ENCODE assay signal across 15 cellular contexts in the genomic region with DNA sequence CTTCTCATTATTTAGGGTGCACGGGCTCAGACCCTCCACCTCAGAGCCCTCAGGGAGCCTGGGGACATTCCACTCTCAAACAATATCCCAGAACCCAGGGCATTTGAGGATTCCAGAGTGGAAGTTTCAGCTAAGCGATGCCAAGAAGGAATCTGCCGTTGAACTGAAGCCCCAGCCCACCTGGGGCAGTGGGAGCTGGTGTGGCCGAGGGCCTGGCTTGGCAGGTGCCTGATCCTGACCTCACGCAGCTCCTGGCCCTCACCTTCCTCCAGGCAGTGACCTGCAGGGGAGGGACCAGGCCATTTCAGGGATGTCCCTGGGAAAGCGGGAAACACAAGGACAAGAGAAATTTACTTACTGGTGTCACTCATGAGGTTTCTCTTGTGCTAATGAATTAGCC. TPM values are rescaled to one million over a fixed set of nuclear protein-coding genes. Genes with fewer than 3 reads are reported as not detected.
A peak's percentile ranks its signal among the peaks of the same experiment; 100 is the strongest.
DNase-seq lines count a peak whose midpoint lies in the region; ATAC-seq and TF ChIP-seq lines count a peak whose summit lies in the region.
"Had no signal": no experiment of that assay in that cellular context is flagged by ENCODE, and none has a peak within 500 bp of the region (broad histone marks: within the 10 kb centered on the region; RNA-seq: fewer than 3 reads in every experiment).

No MANE protein-coding gene starts in this region.

- TF ChIP-seq POLR2A in sigmoid colon (IDR thresholded peaks at IDR 0.05): no peak

- H3K27ac ChIP-seq in RWPE2 (ENCODE audit: poor library complexity, severe bottlenecking) (no peak overlapping the region), sigmoid colon (no peak overlapping the region), aorta (ENCODE audit: low read depth in 1 of 2, low read length in 2 of 2) (no peak overlapping the region)
- H3K27ac ChIP-seq: A549, BLaER1 had no signal

- intact Hi-C loops in sigmoid colon (cut with DNase I) (no loop called here), aorta (cut with DNase I) (no loop called here)

- 80 to 91% methylated on average over 6 of the region's 6 CpGs for WGBS in sigmoid colon, 2 donors
- 94 to 95% methylated on average over 6 of the region's 6 CpGs for WGBS in aorta, 2 donors

- H3K9me3 ChIP-seq in RWPE2 (ENCODE audit: severe bottlenecking): no peaks in the 10 kb centered on the region
- H3K9me3 ChIP-seq in sigmoid colon: no peaks in the 10 kb centered on the region
- H3K9me3 ChIP-seq in aorta (ENCODE audit: control insufficient read depth, low read length): no peaks in the 10 kb centered on the region
- H3K9me3 ChIP-seq: A549, BLaER1 had no signal

- TF ChIP-seq EP300 in sigmoid colon (IDR thresholded peaks at IDR 0.05): no peak

- no peak overlapping the region for H3K4me3 ChIP-seq in RWPE2 (ENCODE audit: severe bottlenecking)
- H3K4me3 ChIP-seq in sigmoid colon: no peak overlapping the region
- H3K4me3 ChIP-seq in aorta (ENCODE audit: low read length in 2 of 2): no peak overlapping the region
- H3K4me3 ChIP-seq: A549, BLaER1 had no signal

- ATAC-seq in RWPE2 (ENCODE audit: low read depth) (no peak), aorta (ENCODE audit: low FRiP score) (no peak), GM19397 (IDR thresholded peaks at IDR 0.05; ENCODE audit: unreplicated experiment) (no peak)
- ATAC-seq: A549 had no signal

- DNase-seq in RWPE2 (ENCODE audit: low spot score) (peak; percentile 31), islet precursor cell (peak; percentile 29), sigmoid colon (peak; percentile 40), aorta (peak; percentile 17 to 26), AG08395 (ENCODE audit: low spot score) (no peak), NCI-H1694 (lab: John Stamatoyannopoulos, UW) (no peak)
- DNase-seq: AML-193; Calu3; CD4-positive, CD25-positive, alpha-beta regulatory T cell; DMS 273 treated with DMSO at 0.1 percent for 48 hours; GOT3; H9 had no signal

- H3K4me1 ChIP-seq in RWPE2 (ENCODE audit: insufficient read depth, poor library complexity, severe bottlenecking) (no peaks in the 10 kb centered on the region), sigmoid colon (peaks cover 0 to 20% (median 16%) of the 10 kb centered on the region in 4 donors), aorta (ENCODE audit: control insufficient read depth in 1 of 2, insufficient read depth in 2 of 2, low read length in 2 of 2) (no peaks in the 10 kb centered on the region)
- H3K4me1 ChIP-seq: A549 had no signal

- TF ChIP-seq CTCF in RWPE2 (IDR thresholded peaks at IDR 0.05; ENCODE audit: poor library complexity, severe bottlenecking) (no peak), sigmoid colon (IDR thresholded peaks at IDR 0.05) (no peak)

- no peaks in the 10 kb centered on the region for H3K27me3 ChIP-seq in RWPE2 (ENCODE audit: insufficient read depth, poor library complexity, severe bottlenecking)
- no peaks in the 10 kb centered on the region for H3K27me3 ChIP-seq in sigmoid colon
- H3K27me3 ChIP-seq in aorta (ENCODE audit: control insufficient read depth in 1 of 2, insufficient read depth in 2 of 2, low read length in 1 of 2): no peaks in the 10 kb centered on the region
- H3K27me3 ChIP-seq: BLaER1 had no signal

- no peaks in the 10 kb centered on the region for H3K36me3 ChIP-seq in RWPE2 (ENCODE audit: low read depth)
- H3K36me3 ChIP-seq in sigmoid colon: no peaks in the 10 kb centered on the region
- H3K36me3 ChIP-seq in aorta (ENCODE audit: control insufficient read depth in 1 of 2, insufficient read depth in 2 of 2, low read length in 1 of 2): no peaks in the 10 kb centered on the region
- H3K36me3 ChIP-seq: BLaER1 had no signal

RNA-seq across cellular contexts. Expression of gene ACKR3, which starts 58.2 kb away (rescaled TPM):
- total RNA-seq in sigmoid colon: 10 to 100 TPM; 17.0 to 39.1 (median 21.6) TPM
- 10 to 100 TPM in 1 of 3 donors, 1 to 10 TPM in 2; 1.6 to 11.4 (median 9.8) TPM for polyA plus RNA-seq in sigmoid colon
- 100 to 1,000 TPM; 113 to 116 TPM for total RNA-seq in aorta
- polyA plus RNA-seq in aorta: 10 to 100 TPM in 1 of 2 donors, 1 to 10 TPM in 1; 7.0 to 37.5 TPM

Comparison
In these comparisons a context has a peak if more than half of its experiments do, and no peak if none do; other contexts are left out.
1. DNase-seq: peak in RWPE2 (single experiment), islet precursor cell (single experiment), sigmoid colon (single experiment) and aorta (2 of 2); none in AG08395 (single experiment) and NCI-H1694 (single experiment).